ENCODE assay signal across 12 cellular contexts in genomic region chr4:145830699-145831098, GRCh38.
DNase-seq lines count a peak whose midpoint lies in the region; ATAC-seq, FAIRE-seq and TF ChIP-seq lines count a peak whose summit lies in the region.
"Had no signal": no experiment of that assay in that cellular context is flagged by ENCODE, and none has a peak within 500 bp of the region (broad histone marks: within the 10 kb centered on the region; RNA-seq: fewer than 3 reads in every experiment).

No MANE protein-coding gene starts in this region.

- H3K4me3 ChIP-seq in GM12878, result 0 out of 2 replicates have a peak overlapping the region, but pooled peaks have one; percentile 16
- H3K4me3 ChIP-seq in colonic mucosa, result no peak overlapping the region
- H3K4me3 ChIP-seq: MG63, testis had no signal

- TF ChIP-seq CTCF in GM12878 (IDR thresholded peaks at IDR 0.05 in 2 of 3, conservative IDR thresholded peaks at IDR 0.05 in 1 of 3; ENCODE audit: control insufficient read depth in 2 of 3, extremely low read depth in 1 of 3, insufficient read depth in 1 of 3, low read depth in 3 of 3, low read length in 3 of 3) (no peak), colonic mucosa (IDR thresholded peaks at IDR 0.05) (no peak)

- no peaks in the 10 kb centered on the region for H3K27me3 ChIP-seq in GM12878 (replicated peaks in 1 of 2; ENCODE audit: control insufficient read depth in 2 of 2, insufficient read depth in 2 of 2, low read length in 1 of 2)
- H3K27me3 ChIP-seq in colonic mucosa, result no peaks in the 10 kb centered on the region
- H3K27me3 ChIP-seq: MG63, testis had no signal

- TF ChIP-seq EP300 in GM12878 (IDR thresholded peaks at IDR 0.05; ENCODE audit: borderline replicate concordance in 1 of 2, control insufficient read depth in 1 of 2, low read depth in 2 of 2, low read length in 2 of 2), result 0 out of 4 replicates have a peak, but pooled peaks of 1 of the 2 experiments have one; percentile 20

- TF ChIP-seq POLR2A in GM12878 (IDR thresholded peaks at IDR 0.05; ENCODE audit: low read depth, low read length), result no peak

- no TSS peak for BruUV-seq in GM12878 (replicated peaks; lab: Mats Ljungman, UMichigan)

- CTCF ChIA-PET in GM12878 (lab: Yijun Ruan, JAX), result interaction anchor here (1.5 kb wide), 2 partner anchors 9 to 14 kb away, joined by 4 to 5 read pairs; no protein-coding TSS in a partner anchor

- in situ Hi-C loops in GM12878 (cut with MboI), result no loop called here

- no peaks in the 10 kb centered on the region for H3K9me3 ChIP-seq in GM12878 (replicated peaks; ENCODE audit: control insufficient read depth, insufficient read depth, low read length)
- H3K9me3 ChIP-seq in colonic mucosa, result no peaks in the 10 kb centered on the region
- H3K9me3 ChIP-seq: MG63, testis had no signal

- no peak for TF ChIP-seq RAD21 in GM12878 (IDR thresholded peaks at IDR 0.05; ENCODE audit: insufficient read depth, low read depth, low read length)

- ATAC-seq in GM18858 (IDR thresholded peaks at IDR 0.05; ENCODE audit: unreplicated experiment) (peak; percentile 50), GM21825 (IDR thresholded peaks at IDR 0.05; ENCODE audit: unreplicated experiment) (peak; percentile 59), HG03558 (IDR thresholded peaks at IDR 0.05; ENCODE audit: extremely low read depth, unreplicated experiment) (peak; percentile 42), GM12878 (peak; percentile 79)

- H3K27ac ChIP-seq in GM12878 (ENCODE audit: control insufficient read depth, insufficient read depth), result peak overlapping the region; percentile 77
- H3K27ac ChIP-seq in colonic mucosa, result no peak overlapping the region
- H3K27ac ChIP-seq: testis, VCaP had no signal

- DNase-seq in GM12878 (ENCODE audit: low read depth, low spot score) (no peak), NCI-H446 treated with DMSO at 0.1 percent for 48 hours (lab: John Stamatoyannopoulos, UW) (no peak), colonic mucosa (no peak), globus pallidus (ENCODE audit: low spot score) (no peak), NCI-H1694 treated with DMSO at 0.1 percent for 48 hours (lab: John Stamatoyannopoulos, UW) (no peak)
- DNase-seq: GF-D8, MG63, testis had no signal

- peak overlapping the region; percentile 54; the same call in 1 of the 2 replicates for H3K4me2 ChIP-seq in GM12878 (ENCODE audit: control insufficient read depth, insufficient read depth)

- H3K79me2 ChIP-seq in GM12878 (ENCODE audit: control insufficient read depth, insufficient read depth, low read length), result peaks cover 5% of the 10 kb centered on the region

- H3K9ac ChIP-seq in GM12878 (ENCODE audit: control insufficient read depth, insufficient read depth, low read length) (peak overlapping the region; percentile 10; the same call in 1 of the 2 replicates), colonic mucosa (ENCODE audit: low read depth in 2 of 2, low read length in 2 of 2) (no peak overlapping the region)

- 28% methylated on average over 3 of the region's 3 CpGs for WGBS in GM12878 (ENCODE audit: insufficient coverage, insufficient replicate concordance, low lambda C conversion rate, missing lambda C conversion rate)

- H2AFZ ChIP-seq in GM12878 (ENCODE audit: control insufficient read depth, low read depth, low read length), result no peak overlapping the region

- H3K36me3 ChIP-seq in GM12878 (ENCODE audit: control insufficient read depth in 2 of 2, insufficient read depth in 2 of 2, low read length in 1 of 2) (peaks cover 0 to 15% of the 10 kb centered on the region in 2 experiments; a peak in 3 of 4 replicates), colonic mucosa (no peaks in the 10 kb centered on the region)
- H3K36me3 ChIP-seq: MG63 had no signal

- intact Hi-C loops in GM12878 (cut with micrococcal nuclease; ENCODE audit: unreplicated experiment) (loop anchor here (2.0 kb wide), 1 partner anchor 106 kb away; no protein-coding TSS in a partner anchor), colonic mucosa (cut with DNase I) (no loop called here)

- POLR2A ChIA-PET in GM12878 (lab: Charles Lee), result interaction anchor here (1.5 to 2.2 kb wide), 3 partner anchors 22 to 105 kb away, joined by 3 to 7 read pairs (median 3); no protein-coding TSS in a partner anchor

- no peak for FAIRE-seq in GM12878 (lab: Jason Lieb, UNC)

- H3K4me1 ChIP-seq in GM12878 (ENCODE audit: control insufficient read depth, insufficient read depth, low read length), result peaks cover 30% of the 10 kb centered on the region
- H3K4me1 ChIP-seq in colonic mucosa, result no peaks in the 10 kb centered on the region
- H3K4me1 ChIP-seq: testis had no signal

- RAD21 ChIA-PET in GM12878 (lab: Charles Lee; ENCODE audit: unreplicated experiment), result interaction anchor here (0.7 to 2.4 kb wide), 8 partner anchors 11 to 207 kb away, joined by 3 to 23 read pairs (median 4); partner anchors contain the start of gene ZNF827

- SMC1A ChIA-PET in GM12878 (lab: Charles Lee; ENCODE audit: uncharacterized antibody, unreplicated experiment), result interaction anchor here (0.7 to 3.5 kb wide), 11 partner anchors 10 to 211 kb away, joined by 3 to 19 read pairs (median 3); partner anchors contain the start of gene MMAA

- no peaks in the 10 kb centered on the region for H4K20me1 ChIP-seq in GM12878 (ENCODE audit: control insufficient read depth, insufficient read depth)

TF ChIP-seq in GM12878, 131 proteins besides CTCF, POLR2A, EP300 and RAD21 (continues in another document):
- TF ChIP-seq HSF1 (IDR thresholded peaks at IDR 0.05; ENCODE audit: low read depth, low read length) (no peak), DPF2 (IDR thresholded peaks at IDR 0.05) (no peak), NR2C1 (IDR thresholded peaks at IDR 0.05) (no peak), SPI1 (IDR thresholded peaks at IDR 0.05; ENCODE audit: borderline replicate concordance, insufficient read depth, low read depth, low read length) (peak; percentile 61; the same call in 1 of the 2 replicates), CHD1 (IDR thresholded peaks at IDR 0.05; ENCODE audit: low read depth, low read length) (no peak), EED (IDR thresholded peaks at IDR 0.05; ENCODE audit: low read depth) (peak; percentile 61; the same call in 1 of the 2 replicates), LARP7 (IDR thresholded peaks at IDR 0.05) (no peak), CREB1 (IDR thresholded peaks at IDR 0.05; ENCODE audit: low read depth) (no peak), MLLT1 (IDR thresholded peaks at IDR 0.05) (0 out of 2 replicates have a peak, but pooled peaks have one; percentile 21), IRF4 (IDR thresholded peaks at IDR 0.05; ENCODE audit: low read depth, low read length) (no peak), BHLHE40 (IDR thresholded peaks at IDR 0.05; ENCODE audit: borderline replicate concordance in 1 of 2, low read depth in 2 of 2, low read length in 1 of 2) (no peak), HDAC2 (IDR thresholded peaks at IDR 0.05) (no peak), BCL11A (IDR thresholded peaks at IDR 0.05; ENCODE audit: low read depth, low read length) (0 out of 2 replicates have a peak, but pooled peaks have one; percentile 8), SUZ12 (IDR thresholded peaks at IDR 0.05; ENCODE audit: unreplicated experiment) (no peak), CREM (IDR thresholded peaks at IDR 0.05; ENCODE audit: low read depth) (peak; percentile 25; the same call in 1 of the 2 replicates)
- TF ChIP-seq, protein P1, sequence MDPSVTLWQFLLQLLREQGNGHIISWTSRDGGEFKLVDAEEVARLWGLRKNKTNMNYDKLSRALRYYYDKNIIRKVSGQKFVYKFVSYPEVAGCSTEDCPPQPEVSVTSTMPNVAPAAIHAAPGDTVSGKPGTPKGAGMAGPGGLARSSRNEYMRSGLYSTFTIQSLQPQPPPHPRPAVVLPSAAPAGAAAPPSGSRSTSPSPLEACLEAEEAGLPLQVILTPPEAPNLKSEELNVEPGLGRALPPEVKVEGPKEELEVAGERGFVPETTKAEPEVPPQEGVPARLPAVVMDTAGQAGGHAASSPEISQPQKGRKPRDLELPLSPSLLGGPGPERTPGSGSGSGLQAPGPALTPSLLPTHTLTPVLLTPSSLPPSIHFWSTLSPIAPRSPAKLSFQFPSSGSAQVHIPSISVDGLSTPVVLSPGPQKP (IDR thresholded peaks at IDR 0.05; ENCODE audit: low read depth, low read length), result no peak
- TF ChIP-seq, protein P2, sequence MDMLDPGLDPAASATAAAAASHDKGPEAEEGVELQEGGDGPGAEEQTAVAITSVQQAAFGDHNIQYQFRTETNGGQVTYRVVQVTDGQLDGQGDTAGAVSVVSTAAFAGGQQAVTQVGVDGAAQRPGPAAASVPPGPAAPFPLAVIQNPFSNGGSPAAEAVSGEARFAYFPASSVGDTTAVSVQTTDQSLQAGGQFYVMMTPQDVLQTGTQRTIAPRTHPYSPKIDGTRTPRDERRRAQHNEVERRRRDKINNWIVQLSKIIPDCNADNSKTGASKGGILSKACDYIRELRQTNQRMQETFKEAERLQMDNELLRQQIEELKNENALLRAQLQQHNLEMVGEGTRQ (IDR thresholded peaks at IDR 0.05; ENCODE audit: borderline replicate concordance, low read depth, low read length), result no peak
